Comparison of ENCODE assay signal across 18 cellular contexts in the genomic region with DNA sequence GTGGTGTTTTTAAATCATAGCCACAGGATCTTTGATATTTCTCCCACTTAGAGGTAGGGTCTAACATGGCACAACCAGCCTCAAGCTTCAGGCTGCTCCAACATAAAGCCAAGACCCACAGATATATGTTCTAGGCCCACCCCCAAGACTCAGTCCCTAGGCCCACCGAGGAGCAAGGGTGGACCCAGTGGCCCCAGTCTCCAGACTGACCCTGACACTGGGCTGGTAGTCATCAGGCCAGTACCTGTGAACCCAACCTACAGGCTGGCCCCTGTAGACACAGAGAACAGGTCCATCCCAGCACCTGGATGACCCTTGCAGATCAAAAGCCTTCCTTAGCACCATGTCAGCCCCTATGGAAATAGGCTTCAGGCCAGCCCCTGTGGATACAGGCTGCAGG.
DNase-seq lines count a peak whose midpoint lies in the region; ATAC-seq and TF ChIP-seq lines count a peak whose summit lies in the region.
"Had no signal": no experiment of that assay in that cellular context is flagged by ENCODE, and none has a peak within 500 bp of the region (broad histone marks: within the 10 kb centered on the region; RNA-seq: fewer than 3 reads in every experiment).

No MANE protein-coding gene starts in this region.

- no peaks in the 10 kb centered on the region for H3K27me3 Mint-ChIP-seq in CD14-positive monocyte (ENCODE audit: low read depth in 3 of 3)
- H3K27me3 Mint-ChIP-seq in natural killer cell treated with Interleukin-12 subunit alpha and Interleukin-12 subunit beta and Interleukin-15 and Interleukin-18, amount 100 ng/mL, for 72 hours: no peaks in the 10 kb centered on the region
- no peaks in the 10 kb centered on the region for H3K27me3 Mint-ChIP-seq in stimulated activated naive B cell treated with anti-CD40 and anti-IgM and Interleukin-4, amounts not matched to agents 10 μg/mL and 1 μg/mL and 100 μg/mL, for 72 hours

- H3K9me3 ChIP-seq in spleen (no peaks in the 10 kb centered on the region), tibial nerve (no peaks in the 10 kb centered on the region), body of pancreas (no peaks in the 10 kb centered on the region)
- H3K9me3 ChIP-seq: BLaER1, HAP-1 had no signal

- H3K4me1 ChIP-seq in spleen (no peaks in the 10 kb centered on the region), tibial nerve (no peaks in the 10 kb centered on the region), body of pancreas (no peaks in the 10 kb centered on the region)
- H3K4me1 ChIP-seq: BLaER1, HAP-1 had no signal

- H3K27me3 ChIP-seq in spleen (replicated peaks in 1 of 7) (no peaks in the 10 kb centered on the region), tibial nerve (no peaks in the 10 kb centered on the region), body of pancreas (no peaks in the 10 kb centered on the region)
- H3K27me3 ChIP-seq: BLaER1 had no signal

- no peaks in the 10 kb centered on the region for H3K36me3 ChIP-seq in spleen
- H3K36me3 ChIP-seq in tibial nerve: no peaks in the 10 kb centered on the region
- no peaks in the 10 kb centered on the region for H3K36me3 ChIP-seq in body of pancreas (replicated peaks in 1 of 2; ENCODE audit: insufficient read depth in 1 of 2, low read depth in 2 of 2)
- H3K36me3 ChIP-seq: BLaER1, HAP-1 had no signal

- DNase-seq in CD14-positive monocyte (ENCODE audit: low spot score) (peak; percentile 38), islet precursor cell (peak; percentile 34), spleen (peak; percentile 46), NCI-H524 treated with DMSO at 0.1 percent for 48 hours (lab: John Stamatoyannopoulos, UW) (no peak), tibial nerve (ENCODE audit: low spot score in 2 of 2) (no peak), body of pancreas (no peak)
- no peak for DNase-seq in natural killer cell treated with Interleukin-12 subunit alpha and Interleukin-12 subunit beta and Interleukin-15 and Interleukin-18, amount 100 ng/mL, for 72 hours (ENCODE audit: low spot score)
- no peak for DNase-seq in stimulated activated naive B cell treated with anti-CD40 and anti-IgM and Interleukin-4, amounts not matched to agents 10 μg/mL and 1 μg/mL and 100 μg/mL, for 72 hours
- DNase-seq: 8988T, COR-L47, DMS153, DMS79, GDM1, GM23248 had no signal

- TF ChIP-seq CTCF in CD14-positive monocyte (IDR thresholded peaks at IDR 0.05) (no peak), spleen (IDR thresholded peaks at IDR 0.05 in 8 of 11, conservative IDR thresholded peaks at IDR 0.05 in 3 of 11) (no peak), tibial nerve (IDR thresholded peaks at IDR 0.05) (no peak), body of pancreas (IDR thresholded peaks at IDR 0.05) (no peak)

- H3K9me3 Mint-ChIP-seq in CD14-positive monocyte: peaks cover 0 to 2% (median 0%) of the 10 kb centered on the region in 7 donors
- H3K9me3 Mint-ChIP-seq in natural killer cell treated with Interleukin-12 subunit alpha and Interleukin-12 subunit beta and Interleukin-15 and Interleukin-18, amount 100 ng/mL, for 72 hours: no peaks in the 10 kb centered on the region
- no peaks in the 10 kb centered on the region for H3K9me3 Mint-ChIP-seq in stimulated activated naive B cell treated with anti-CD40 and anti-IgM and Interleukin-4, amounts not matched to agents 10 μg/mL and 1 μg/mL and 100 μg/mL, for 72 hours
- H3K9me3 Mint-ChIP-seq: CD8-positive, alpha-beta T cell had no signal

- peak; percentile 31 to 50 for ATAC-seq in natural killer cell treated with Interleukin-12 subunit alpha and Interleukin-12 subunit beta and Interleukin-15 and Interleukin-18, amount 100 ng/mL, for 72 hours
- no peak for ATAC-seq in stimulated activated naive B cell treated with anti-CD40 and anti-IgM and Interleukin-4, amounts not matched to agents 10 μg/mL and 1 μg/mL and 100 μg/mL, for 72 hours (replicated peaks)
- no peak for ATAC-seq in body of pancreas
- ATAC-seq: CD8-positive, alpha-beta T cell; HepG2 had no signal

- H3K4me3 ChIP-seq in spleen: no peak overlapping the region
- H3K4me3 ChIP-seq in tibial nerve: no peak overlapping the region
- no peak overlapping the region for H3K4me3 ChIP-seq in body of pancreas
- H3K4me3 ChIP-seq: BLaER1, GM23248, HAP-1 had no signal

- intact Hi-C loops in CD14-positive monocyte (cut with micrococcal nuclease): no loop called here
- intact Hi-C loops in spleen (cut with DNase I; ENCODE audit: low total_unique reads): no loop called here
- intact Hi-C loops in body of pancreas (cut with DNase I): no loop called here

- no peak for TF ChIP-seq EP300 in tibial nerve (IDR thresholded peaks at IDR 0.05)

- no peak overlapping the region for H3K27ac ChIP-seq in spleen
- H3K27ac ChIP-seq in tibial nerve: no peak overlapping the region
- H3K27ac ChIP-seq in body of pancreas: no peak overlapping the region
- H3K27ac ChIP-seq: BLaER1, GM23248 had no signal

- no peak overlapping the region for H3K27ac Mint-ChIP-seq in CD14-positive monocyte
- H3K27ac Mint-ChIP-seq in natural killer cell treated with Interleukin-12 subunit alpha and Interleukin-12 subunit beta and Interleukin-15 and Interleukin-18, amount 100 ng/mL, for 72 hours: no peak overlapping the region
- no peak overlapping the region for H3K27ac Mint-ChIP-seq in stimulated activated naive B cell treated with anti-CD40 and anti-IgM and Interleukin-4, amounts not matched to agents 10 μg/mL and 1 μg/mL and 100 μg/mL, for 72 hours
- H3K27ac Mint-ChIP-seq: CD8-positive, alpha-beta T cell had no signal

- 61 to 100% (median 68%) methylated on average over 1 of the region's 1 CpG for WGBS in spleen, 5 donors
- WGBS in tibial nerve, 2 donors: 82 to 89% methylated on average over 1 of the region's 1 CpG
- WGBS in body of pancreas, 2 donors: 31 to 86% methylated on average over 1 of the region's 1 CpG

- no peak overlapping the region for H3K4me3 Mint-ChIP-seq in CD14-positive monocyte
- no peak overlapping the region for H3K4me3 Mint-ChIP-seq in natural killer cell treated with Interleukin-12 subunit alpha and Interleukin-12 subunit beta and Interleukin-15 and Interleukin-18, amount 100 ng/mL, for 72 hours
- no peak overlapping the region for H3K4me3 Mint-ChIP-seq in stimulated activated naive B cell treated with anti-CD40 and anti-IgM and Interleukin-4, amounts not matched to agents 10 μg/mL and 1 μg/mL and 100 μg/mL, for 72 hours
- H3K4me3 Mint-ChIP-seq: CD8-positive, alpha-beta T cell had no signal

- H3K36me3 Mint-ChIP-seq in CD14-positive monocyte: no peaks in the 10 kb centered on the region
- no peaks in the 10 kb centered on the region for H3K36me3 Mint-ChIP-seq in natural killer cell treated with Interleukin-12 subunit alpha and Interleukin-12 subunit beta and Interleukin-15 and Interleukin-18, amount 100 ng/mL, for 72 hours
- H3K36me3 Mint-ChIP-seq in stimulated activated naive B cell treated with anti-CD40 and anti-IgM and Interleukin-4, amounts not matched to agents 10 μg/mL and 1 μg/mL and 100 μg/mL, for 72 hours: no peaks in the 10 kb centered on the region
- H3K36me3 Mint-ChIP-seq: CD8-positive, alpha-beta T cell had no signal

- peaks cover 10% of the 10 kb centered on the region for H3K4me1 Mint-ChIP-seq in CD14-positive monocyte
- H3K4me1 Mint-ChIP-seq in natural killer cell treated with Interleukin-12 subunit alpha and Interleukin-12 subunit beta and Interleukin-15 and Interleukin-18, amount 100 ng/mL, for 72 hours (ENCODE audit: low read depth in 2 of 2): no peaks in the 10 kb centered on the region
- no peaks in the 10 kb centered on the region for H3K4me1 Mint-ChIP-seq in stimulated activated naive B cell treated with anti-CD40 and anti-IgM and Interleukin-4, amounts not matched to agents 10 μg/mL and 1 μg/mL and 100 μg/mL, for 72 hours

- TF ChIP-seq POLR2A in spleen (IDR thresholded peaks at IDR 0.05) (no peak), tibial nerve (IDR thresholded peaks at IDR 0.05) (no peak), body of pancreas (IDR thresholded peaks at IDR 0.05) (no peak)

Comparison
In these comparisons a context has a peak if more than half of its experiments do, and no peak if none do; other contexts are left out.
1. DNase-seq: peak in CD14-positive monocyte (single experiment), islet precursor cell (single experiment) and spleen (single experiment); none in natural killer cell treated with Interleukin-12 subunit alpha and Interleukin-12 subunit beta and Interleukin-15 and Interleukin-18, amount 100 ng/mL, for 72 hours (single experiment), NCI-H524 treated with DMSO at 0.1 percent for 48 hours (single experiment), stimulated activated naive B cell treated with anti-CD40 and anti-IgM and Interleukin-4, amounts not matched to agents 10 μg/mL and 1 μg/mL and 100 μg/mL, for 72 hours (single experiment), tibial nerve (0 of 2) and body of pancreas (0 of 4).
2. ATAC-seq: peak in natural killer cell treated with Interleukin-12 subunit alpha and Interleukin-12 subunit beta and Interleukin-15 and Interleukin-18, amount 100 ng/mL, for 72 hours (2 of 2); none in stimulated activated naive B cell treated with anti-CD40 and anti-IgM and Interleukin-4, amounts not matched to agents 10 μg/mL and 1 μg/mL and 100 μg/mL, for 72 hours (0 of 2) and body of pancreas (single experiment).